Comparison of ENCODE assay signal across 28 cellular contexts in the genomic region with DNA sequence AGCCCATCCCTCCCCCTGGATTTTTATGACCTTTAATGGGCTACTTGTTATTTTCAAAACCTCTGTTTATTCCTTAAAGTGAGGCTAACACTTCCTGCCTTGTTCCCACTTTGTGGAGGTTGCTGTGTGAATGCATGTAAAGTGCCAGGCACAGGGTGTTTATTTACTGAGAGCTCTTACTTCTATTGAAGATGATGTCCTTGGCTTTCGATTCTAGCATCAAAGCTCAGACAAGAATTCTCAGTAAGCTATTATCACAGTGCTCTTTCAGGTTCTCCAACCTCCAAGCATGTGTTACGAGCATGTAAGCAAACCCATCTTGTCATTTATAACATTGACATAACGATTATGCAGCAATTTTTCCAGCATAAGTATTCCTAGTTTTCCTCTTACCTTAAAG. TPM values are rescaled to one million over a fixed set of nuclear protein-coding genes. Genes with fewer than 3 reads are reported as not detected.
A peak's percentile ranks its signal among the peaks of the same experiment; 100 is the strongest.
DNase-seq lines count a peak whose midpoint lies in the region; ATAC-seq and TF ChIP-seq lines count a peak whose summit lies in the region.
"Had no signal": no experiment of that assay in that cellular context is flagged by ENCODE, and none has a peak within 500 bp of the region (broad histone marks: within the 10 kb centered on the region; RNA-seq: fewer than 3 reads in every experiment).

No MANE protein-coding gene starts in this region.

- no peak overlapping the region for H3K4me3 ChIP-seq in esophagus muscularis mucosa
- H3K4me3 ChIP-seq in gastroesophageal sphincter = no peak overlapping the region
- H3K4me3 ChIP-seq: lower lobe of right lung had no signal

- H3K36me3 ChIP-seq in esophagus muscularis mucosa (no peaks in the 10 kb centered on the region), gastroesophageal sphincter (no peaks in the 10 kb centered on the region)
- H3K36me3 ChIP-seq: lower lobe of right lung had no signal

- TF ChIP-seq CTCF in esophagus muscularis mucosa (IDR thresholded peaks at IDR 0.05) = no peak
- no peak for TF ChIP-seq CTCF in gastroesophageal sphincter (IDR thresholded peaks at IDR 0.05)

- WGBS in esophagus muscularis mucosa = 83% methylated on average over 3 of the region's 3 CpGs
- WGBS in gastroesophageal sphincter (ENCODE audit: low coverage in 1 of 2), 2 donors = 62 to 71% methylated on average over 3 of the region's 3 CpGs

- TF ChIP-seq POLR2A in esophagus muscularis mucosa (IDR thresholded peaks at IDR 0.05; ENCODE audit: low read depth) (no peak), gastroesophageal sphincter (IDR thresholded peaks at IDR 0.05) (no peak)

- peaks cover 0 to 3% (median 0%) of the 10 kb centered on the region in 4 donors for H3K4me1 ChIP-seq in esophagus muscularis mucosa
- no peaks in the 10 kb centered on the region for H3K4me1 ChIP-seq in gastroesophageal sphincter
- H3K4me1 ChIP-seq: lower lobe of right lung had no signal

- intact Hi-C loops in esophagus muscularis mucosa (cut with DNase I) = no loop called here

- H3K9me3 ChIP-seq in esophagus muscularis mucosa = peaks cover 0 to 15% (median 14%) of the 10 kb centered on the region in 4 donors
- H3K9me3 ChIP-seq in gastroesophageal sphincter = peaks cover 0 to 26% (median 0%) of the 10 kb centered on the region in 3 donors
- H3K9me3 ChIP-seq: lower lobe of right lung had no signal

- ATAC-seq in gastroesophageal sphincter (no peak), HG03196 (IDR thresholded peaks at IDR 0.05; ENCODE audit: unreplicated experiment) (no peak)
- ATAC-seq: activated CD4-positive, alpha-beta T cell treated with anti-CD3 and anti-CD28 coated beads for 36 hours; lower lobe of right lung; naive thymus-derived CD8-positive, alpha-beta T cell; Panc1 had no signal

- no peak for TF ChIP-seq EP300 in esophagus muscularis mucosa (IDR thresholded peaks at IDR 0.05)
- TF ChIP-seq EP300 in gastroesophageal sphincter (IDR thresholded peaks at IDR 0.05) = no peak

- H3K27me3 ChIP-seq in esophagus muscularis mucosa (no peaks in the 10 kb centered on the region), gastroesophageal sphincter (no peaks in the 10 kb centered on the region)

- H3K27ac ChIP-seq in esophagus muscularis mucosa (replicated peaks in 1 of 4) (no peak overlapping the region), gastroesophageal sphincter (no peak overlapping the region)
- H3K27ac ChIP-seq: C4-2B, lower lobe of right lung had no signal

- DNase-seq in NCI-H146 treated with DMSO at 0.1 percent for 48 hours (lab: John Stamatoyannopoulos, UW; ENCODE audit: unreplicated experiment) = peak; percentile 1
- DNase-seq in NCI-H146 (lab: John Stamatoyannopoulos, UW) = no peak
- DNase-seq in NCI-H345 (lab: John Stamatoyannopoulos, UW) = peak; percentile 43
- peak; percentile 31 for DNase-seq in esophagus muscularis mucosa (ENCODE audit: extremely low spot score)
- DNase-seq in HUDEP-2 (lab: John Stamatoyannopoulos, UW; ENCODE audit: unreplicated experiment in 76 of 76) = no peak
- DNase-seq in stimulated activated CD4-positive, alpha-beta T cell treated with anti-CD3 and anti-CD28 coated beads, Interleukin-2, amount 100 ng/mL, for 48 hours = no peak
- DNase-seq: 8988T; activated CD4-positive, alpha-beta T cell treated with anti-CD3 and anti-CD28 coated beads for 36 hours; activated T-cell treated with anti-CD3 and anti-CD28 coated beads for 4 hours; amniotic stem cell; H9; hippocampal formation; IMR-90; lower lobe of right lung; MV-4-11; naive thymus-derived CD8-positive, alpha-beta T cell; NCI-H526 treated with DMSO at 0.1 percent for 48 hours; nucleus accumbens; SHP77 treated with DMSO at 0.1 percent for 48 hours; stimulated activated CD4-positive, alpha-beta T cell treated with anti-CD3 and anti-CD28 coated beads, Interleukin-4, amount 100 ng/mL, for 4 hours had no signal

RNA-seq across cellular contexts. Expression of gene DPYSL5, which starts 44.2 kb away (rescaled TPM):
- total RNA-seq in esophagus muscularis mucosa (under 1 TPM; 0.13 to 0.50 (median 0.41) TPM), gastroesophageal sphincter (1 to 10 TPM in 1 of 4 donors, under 1 TPM in 1, not detected in 2; 0.40 to 2.4 TPM)
- total RNA-seq: activated T-helper 2 cell treated with anti-CD3 and anti-CD28 coated beads, Interferon-gamma antibody, Interleukin-2, Interleukin-4, amounts not matched to agents 10 μg/mL and 5 μg/mL and 100 μg/mL, durations not matched to agents 14 hours and 24 hours and 36 hours; IMR-90; LHCN-M2; lower lobe of right lung; naive thymus-derived CD8-positive, alpha-beta T cell; subcutaneous adipose tissue; T-helper 2 cell treated with Interferon-gamma antibody and Interleukin-4, amounts not matched to agents 100 ng/mL and 5 ng/mL, for 36 hours had no signal

Comparison
In these comparisons a context has a peak if more than half of its experiments do, and no peak if none do; other contexts are left out.
1. DNase-seq: peak in NCI-H146 treated with DMSO at 0.1 percent for 48 hours (single experiment), NCI-H345 (single experiment) and esophagus muscularis mucosa (single experiment); none in NCI-H146 (single experiment), HUDEP-2 (0 of 76) and stimulated activated CD4-positive, alpha-beta T cell treated with anti-CD3 and anti-CD28 coated beads, Interleukin-2, amount 100 ng/mL, for 48 hours (0 of 2).